In genomic region chr7:51316262-51316665, GRCh38 we compare ENCODE assay signal across 8 cellular contexts. TPM values are rescaled to one million over a fixed set of nuclear protein-coding genes. Genes with fewer than 3 reads are reported as not detected.
DNase-seq lines count a peak whose midpoint lies in the region; ATAC-seq and TF ChIP-seq lines count a peak whose summit lies in the region.

No MANE protein-coding gene starts in this region.

- H3K27ac Mint-ChIP-seq in Calu3 (ENCODE audit: unreplicated experiment) = peak overlapping the region; percentile 95

- intact Hi-C loops in Calu3 (cut with micrococcal nuclease; ENCODE audit: unreplicated experiment) = no loop called here

- H3K4me1 Mint-ChIP-seq in Calu3 (ENCODE audit: low read depth, unreplicated experiment) = peaks cover 50% of the 10 kb centered on the region

- H3K36me3 Mint-ChIP-seq in Calu3 (ENCODE audit: insufficient read depth, unreplicated experiment) = peaks cover 40% of the 10 kb centered on the region

- no peaks in the 10 kb centered on the region for H3K9me3 Mint-ChIP-seq in Calu3 (ENCODE audit: low read depth, unreplicated experiment)

- no peaks in the 10 kb centered on the region for H3K27me3 Mint-ChIP-seq in Calu3 (ENCODE audit: unreplicated experiment)

- DNase-seq in Calu3 = peak; percentile 88
- peak; percentile 73 for DNase-seq in NCI-H146 (lab: John Stamatoyannopoulos, UW)
- DNase-seq in epithelial cell of esophagus (ENCODE audit: low read depth) = no peak
- no peak for DNase-seq in superior temporal gyrus (ENCODE audit: extremely low spot score)
- DNase-seq in stimulated activated CD4-positive, alpha-beta T cell treated with anti-CD3 and anti-CD28 coated beads, Interleukin-1b, Interleukin-23, amount 100 ng/mL, for 48 hours = no peak

- peak; percentile 58 for TF ChIP-seq CTCF in Calu3 (IDR thresholded peaks at IDR 0.05; ENCODE audit: unreplicated experiment)
- TF ChIP-seq CTCF in epithelial cell of esophagus (IDR thresholded peaks at IDR 0.05; ENCODE audit: insufficient read depth, low read depth, low read length, missing control alignments) = no peak

- H3K4me1 ChIP-seq in neuron (ENCODE audit: insufficient read depth, low read length) = peaks cover 11% of the 10 kb centered on the region

- peak overlapping the region; percentile 93 for H3K4me3 Mint-ChIP-seq in Calu3 (ENCODE audit: low read depth, unreplicated experiment)

- no peak for ATAC-seq in GM18520 (IDR thresholded peaks at IDR 0.05; ENCODE audit: unreplicated experiment)
- no peak for ATAC-seq in GM21381 (IDR thresholded peaks at IDR 0.05; ENCODE audit: unreplicated experiment)

- peaks cover 50% of the 10 kb centered on the region for H3K27me3 ChIP-seq in neuron (ENCODE audit: insufficient read depth, low read length)

- BruUV-seq in Calu3 (replicated peaks; lab: Mats Ljungman, UMichigan) = no TSS peak

- H3K4me3 ChIP-seq in epithelial cell of esophagus (ENCODE audit: low read length) (peak overlapping the region; percentile 59), neuron (ENCODE audit: low read length) (peak overlapping the region; percentile 29)

- peak overlapping the region; percentile 35 for H2AFZ ChIP-seq in neuron (ENCODE audit: low read depth, low read length)

- CTCF ChIA-PET in Calu3 (lab: Charles Lee) = no interaction called here

- peaks cover 3% of the 10 kb centered on the region for H3K9me3 ChIP-seq in neuron (ENCODE audit: low read length)

- no peaks in the 10 kb centered on the region for H3K36me3 ChIP-seq in neuron (ENCODE audit: insufficient read depth, low read length)

RNA-seq across cellular contexts. Expression of gene COBL, which starts 0.3 kb away (rescaled TPM):
- 48.1 and 49.9 TPM in 2 replicates for total RNA-seq in Calu3 (2022)

Comparison
In these comparisons a context has a peak if more than half of its experiments do, and no peak if none do; other contexts are left out.
1. DNase-seq: peak in Calu3 (single experiment) and NCI-H146 (single experiment); none in epithelial cell of esophagus (single experiment), superior temporal gyrus (single experiment) and stimulated activated CD4-positive, alpha-beta T cell treated with anti-CD3 and anti-CD28 coated beads, Interleukin-1b, Interleukin-23, amount 100 ng/mL, for 48 hours (single experiment).